1 cellular context compared by ENCODE assay signal in genomic region chr22:37186228-37186996, GRCh38.
TF ChIP-seq lines count a peak whose summit lies in the region.

No MANE protein-coding gene starts in this region.

TF ChIP-seq in endothelial cell of umbilical vein, 7 proteins besides CTCF, POLR2A, EP300 and RAD21:
- TF ChIP-seq EZH2 (IDR thresholded peaks at IDR 0.05; ENCODE audit: borderline replicate concordance, low read depth, low read length, severe bottlenecking) (no peak), POLR2AphosphoS5 (IDR thresholded peaks at IDR 0.05; ENCODE audit: insufficient read depth, low read depth, low read length) (no peak), FOS (IDR thresholded peaks at IDR 0.05; ENCODE audit: borderline replicate concordance, insufficient read depth, low read length) (no peak), JUN (IDR thresholded peaks at IDR 0.05; ENCODE audit: borderline replicate concordance, insufficient read depth, insufficient read length, low read depth) (no peak), MYC (IDR thresholded peaks at IDR 0.05; ENCODE audit: low read depth, low read length) (no peak), GATA2 (IDR thresholded peaks at IDR 0.05; ENCODE audit: insufficient read depth, insufficient read length, low read depth, low read length) (no peak)
- TF ChIP-seq, protein P1, sequence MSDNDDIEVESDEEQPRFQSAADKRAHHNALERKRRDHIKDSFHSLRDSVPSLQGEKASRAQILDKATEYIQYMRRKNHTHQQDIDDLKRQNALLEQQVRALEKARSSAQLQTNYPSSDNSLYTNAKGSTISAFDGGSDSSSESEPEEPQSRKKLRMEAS (IDR thresholded peaks at IDR 0.05; ENCODE audit: insufficient read depth, insufficient read length): no peak
